In the genomic region with DNA sequence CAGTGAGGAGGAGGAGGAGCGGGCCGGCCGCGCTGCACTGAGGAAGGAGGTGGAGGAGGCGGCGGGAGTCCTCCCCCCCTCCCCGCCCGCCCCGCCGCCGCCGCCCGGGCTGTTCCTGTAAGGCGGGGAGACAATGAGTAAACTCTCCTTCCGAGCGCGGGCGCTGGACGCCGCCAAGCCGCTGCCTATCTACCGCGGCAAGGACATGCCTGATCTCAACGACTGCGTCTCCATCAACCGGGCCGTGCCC, we compare ENCODE assay signal across 8 cellular contexts. TPM values are rescaled to one million over a fixed set of nuclear protein-coding genes. Genes with fewer than 3 reads are reported as not detected.
DNase-seq lines count a peak whose midpoint lies in the region; ATAC-seq and TF ChIP-seq lines count a peak whose summit lies in the region.

No MANE protein-coding gene starts in this region.

- CTCF ChIA-PET in BJ (lab: Yijun Ruan, JAX) = interaction anchor here (0.6 to 0.9 kb wide), 2 partner anchors 325 to 761 kb away, joined by 3 read pairs; no protein-coding TSS in a partner anchor

- H3K36me3 ChIP-seq in BJ (ENCODE audit: control insufficient read depth, insufficient read depth, low read length) = no peaks in the 10 kb centered on the region
- H3K36me3 ChIP-seq in brain microvascular endothelial cell (replicated peaks) = no peaks in the 10 kb centered on the region
- H3K36me3 ChIP-seq in lower lobe of right lung = no peaks in the 10 kb centered on the region
- H3K36me3 ChIP-seq in urinary bladder (ENCODE audit: insufficient read depth) = no peaks in the 10 kb centered on the region

- TF ChIP-seq CTCF in BJ (IDR thresholded peaks at IDR 0.05; ENCODE audit: insufficient read depth, low read depth, low read length) (no peak), brain microvascular endothelial cell (IDR thresholded peaks at IDR 0.05; ENCODE audit: low read depth, low read length, missing control alignments) (no peak), lower lobe of right lung (IDR thresholded peaks at IDR 0.05) (no peak)

- POLR2A ChIA-PET in BJ (lab: Charles Lee) = no interaction called here

- peak overlapping the region; percentile 90 for H3K4me3 ChIP-seq in BJ (ENCODE audit: low read depth, low read length)
- peak overlapping the region; percentile 94 for H3K4me3 ChIP-seq in brain microvascular endothelial cell (ENCODE audit: low read depth, low read length)
- H3K4me3 ChIP-seq in lower lobe of right lung = peak overlapping the region; percentile 93
- peak overlapping the region; percentile 87 for H3K4me3 ChIP-seq in urinary bladder (ENCODE audit: low read depth, low read length)

- DNase-seq in BJ (ENCODE audit: low read depth) = no peak
- DNase-seq in brain microvascular endothelial cell = no peak
- DNase-seq in lower lobe of right lung = no peak
- DNase-seq in DMS53 (lab: John Stamatoyannopoulos, UW) = no peak
- no peak for DNase-seq in NCI-H524 treated with DMSO at 0.1 percent for 48 hours (lab: John Stamatoyannopoulos, UW)

- peaks cover 44% of the 10 kb centered on the region for H3K4me1 ChIP-seq in lower lobe of right lung
- no peaks in the 10 kb centered on the region for H3K4me1 ChIP-seq in urinary bladder (ENCODE audit: insufficient read depth)

- ATAC-seq in GM19467 (IDR thresholded peaks at IDR 0.05; ENCODE audit: unreplicated experiment) (peak; percentile 30), HG03521 (IDR thresholded peaks at IDR 0.05; ENCODE audit: unreplicated experiment) (peak; percentile 30), lower lobe of right lung (peak; percentile 71 to 78)

- no peaks in the 10 kb centered on the region for H3K9me3 ChIP-seq in lower lobe of right lung

- under 1% methylated on average over 27 of the region's 27 CpGs for WGBS in urinary bladder

- H3K27ac ChIP-seq in brain microvascular endothelial cell = peak overlapping the region; percentile 97
- peak overlapping the region; percentile 99 for H3K27ac ChIP-seq in lower lobe of right lung
- H3K27ac ChIP-seq in urinary bladder (ENCODE audit: low read depth) = peak overlapping the region; percentile 99

- peaks cover 3% of the 10 kb centered on the region for H3K27me3 ChIP-seq in BJ (ENCODE audit: control insufficient read depth, insufficient read depth, low read length)
- H3K27me3 ChIP-seq in brain microvascular endothelial cell (replicated peaks) = no peaks in the 10 kb centered on the region
- H3K27me3 ChIP-seq in lower lobe of right lung (ENCODE audit: low read depth) = no peaks in the 10 kb centered on the region

- intact Hi-C loops in lower lobe of right lung (cut with DNase I) = no loop called here

- in situ Hi-C loops in brain microvascular endothelial cell (cut with HindIII; ENCODE audit: low pct_ligation_motif_present, low sequenced_read_pairs) = no loop called here

RNA-seq across cellular contexts. Expression of a gene that starts 0.3 kb away (rescaled TPM):
- polyA plus RNA-seq in BJ (2011; rRNA removed) = 12.4 and 18.2 TPM in 2 replicates
- polyA minus RNA-seq in BJ (2011; rRNA and poly(A)+ RNA removed) = 18.0 TPM in 2 replicates
- 36.8 TPM for total RNA-seq in lower lobe of right lung
- total RNA-seq in urinary bladder = 80.9 TPM
- 18.9 TPM for polyA plus RNA-seq in urinary bladder
